Comparison of ENCODE assay signal across 8 cellular contexts in genomic region chr14:75906680-75907280, GRCh38.
DNase-seq lines count a peak whose midpoint lies in the region; TF ChIP-seq lines count a peak whose summit lies in the region.

No MANE protein-coding gene starts in this region.

- H3K4me2 ChIP-seq in parathyroid adenoma (ENCODE audit: low read length), result no peak overlapping the region

- H3K36me3 ChIP-seq in parathyroid adenoma (ENCODE audit: control insufficient read depth, insufficient read depth, low read length) (no peaks in the 10 kb centered on the region), vagina (no peaks in the 10 kb centered on the region)

- POLR2A ChIA-PET in RWPE1 (lab: Yijun Ruan, JAX; ENCODE audit: low non-redundant PET), result no interaction called here

- DNase-seq in CD1c-positive myeloid dendritic cell (ENCODE audit: extremely low spot score) (peak; percentile 74), HT-29 (ENCODE audit: low spot score) (peak; percentile 58), RWPE1 (ENCODE audit: low spot score) (peak; percentile 49), foreskin melanocyte (peak; percentile 42), vagina (ENCODE audit: extremely low spot score in 2 of 2) (no peak), GDM1 (lab: John Stamatoyannopoulos, UW) (no peak)
- peak; percentile 13 for DNase-seq in activated effector memory CD4-positive, alpha-beta T cell treated with Interleukin-2 at 50 U/mL for 16 hours

- CTCF ChIA-PET in RWPE1 (lab: Yijun Ruan, JAX), result interaction anchor here (0.5 to 2.0 kb wide), 17 partner anchors 11 to 582 kb away, joined by 3 to 17 read pairs (median 3); partner anchors contain the start of gene TGFB3

- no peak overlapping the region for H3K9ac ChIP-seq in parathyroid adenoma

- H2AFZ ChIP-seq in parathyroid adenoma, result no peak overlapping the region

- intact Hi-C loops in vagina (cut with DNase I), result loop anchor here (10.0 kb wide), 1 partner anchor 68 kb away; no protein-coding TSS in a partner anchor

- no peaks in the 10 kb centered on the region for H3K9me3 ChIP-seq in parathyroid adenoma (ENCODE audit: control insufficient read depth, low read length)
- no peaks in the 10 kb centered on the region for H3K9me3 ChIP-seq in vagina

- TF ChIP-seq CTCF in RWPE1 (conservative IDR thresholded peaks at IDR 0.05; ENCODE audit: low read depth), result peak; percentile 88
- TF ChIP-seq CTCF in parathyroid adenoma (IDR thresholded peaks at IDR 0.05), result peak; percentile 94
- peak; percentile 58 to 79 (median 69) for TF ChIP-seq CTCF in vagina (IDR thresholded peaks at IDR 0.05)

- TF ChIP-seq POLR2A in vagina (IDR thresholded peaks at IDR 0.05), result no peak

- no peak overlapping the region for H3K4me3 ChIP-seq in parathyroid adenoma (ENCODE audit: low read depth, low read length)
- H3K4me3 ChIP-seq in vagina, result no peak overlapping the region

- peaks cover 20% of the 10 kb centered on the region for H3K4me1 ChIP-seq in parathyroid adenoma
- H3K4me1 ChIP-seq in vagina, result no peaks in the 10 kb centered on the region

- no peaks in the 10 kb centered on the region for H3K79me2 ChIP-seq in parathyroid adenoma

- H3K27ac ChIP-seq in RWPE1, result no peak overlapping the region
- H3K27ac ChIP-seq in parathyroid adenoma, result no peak overlapping the region
- no peak overlapping the region for H3K27ac ChIP-seq in vagina

- no peaks in the 10 kb centered on the region for H3K27me3 ChIP-seq in parathyroid adenoma (ENCODE audit: control insufficient read depth, insufficient read depth, low read length)
- no peaks in the 10 kb centered on the region for H3K27me3 ChIP-seq in vagina

Comparison
In these comparisons a context has a peak if more than half of its experiments do, and no peak if none do; other contexts are left out.
1. DNase-seq: peak in CD1c-positive myeloid dendritic cell (single experiment), HT-29 (single experiment), RWPE1 (single experiment), activated effector memory CD4-positive, alpha-beta T cell treated with Interleukin-2 at 50 U/mL for 16 hours (single experiment) and foreskin melanocyte (single experiment); none in vagina (0 of 2) and GDM1 (single experiment).
2. Peak in every context shown above with its lines, with median percentiles within 50 percentile points of each other: CTCF ChIP-seq.